Comparison of ENCODE assay signal across 15 cellular contexts in the genomic region with DNA sequence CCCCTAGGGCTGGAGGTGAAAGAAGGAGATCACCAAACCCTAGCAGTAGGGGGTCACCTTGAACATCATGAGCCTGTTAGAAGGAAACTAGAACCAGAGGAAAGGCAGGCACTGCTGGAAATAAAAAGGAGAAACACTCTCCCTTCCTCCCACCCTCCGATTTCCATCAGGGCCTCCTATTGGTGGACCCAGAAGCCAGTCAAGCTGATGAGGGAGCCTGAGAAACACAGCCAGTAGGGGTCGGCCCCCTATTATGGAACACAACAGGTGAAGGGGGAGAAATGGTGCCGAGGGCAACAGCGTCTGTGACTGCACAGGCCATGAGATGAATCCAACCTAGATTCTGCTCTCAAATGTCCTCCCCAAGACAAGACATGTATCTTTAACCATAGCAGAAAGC.
"Had no signal": no experiment of that assay in that cellular context is flagged by ENCODE, and none has a peak within 500 bp of the region (broad histone marks: within the 10 kb centered on the region; RNA-seq: fewer than 3 reads in every experiment).

No MANE protein-coding gene starts in this region.

- H3K4me1 ChIP-seq: breast epithelium, right atrium auricular region, tibial artery, vagina had no signal

- H3K4me3 Mint-ChIP-seq: activated T-cell treated with anti-CD3 and anti-CD28 coated beads, Interleukin-2, amount 50 U/mL, for 4 hours; naive thymus-derived CD4-positive, alpha-beta T cell; stimulated activated effector memory CD8-positive, alpha-beta T cell treated with anti-CD3 and anti-CD28 coated beads, Interleukin-12 subunit alpha, Interleukin-12 subunit beta, amount 100 ng/mL, for 72 hours had no signal

- H3K9me3 ChIP-seq: breast epithelium, right atrium auricular region, tibial artery, vagina had no signal

- H3K36me3 ChIP-seq: breast epithelium, right atrium auricular region, tibial artery, vagina had no signal

- H3K4me3 ChIP-seq: breast epithelium, lung, right atrium auricular region, smooth muscle cell, tibial artery, vagina had no signal

- H3K4me2 ChIP-seq: smooth muscle cell had no signal

- DNase-seq: activated T-cell treated with anti-CD3 and anti-CD28 coated beads, Interleukin-2, amount 50 U/mL, for 4 hours; aorta; hypothalamus; left cardiac atrium; naive thymus-derived CD4-positive, alpha-beta T cell; posterior cingulate gyrus; tibial artery had no signal

- H3K4me1 Mint-ChIP-seq: naive thymus-derived CD4-positive, alpha-beta T cell; stimulated activated effector memory CD8-positive, alpha-beta T cell treated with anti-CD3 and anti-CD28 coated beads, Interleukin-12 subunit alpha, Interleukin-12 subunit beta, amount 100 ng/mL, for 72 hours had no signal

- H3K27me3 ChIP-seq: breast epithelium, right atrium auricular region, vagina had no signal

- H3K27ac Mint-ChIP-seq: naive thymus-derived CD4-positive, alpha-beta T cell; stimulated activated effector memory CD8-positive, alpha-beta T cell treated with anti-CD3 and anti-CD28 coated beads, Interleukin-12 subunit alpha, Interleukin-12 subunit beta, amount 100 ng/mL, for 72 hours had no signal

- H3K27ac ChIP-seq: breast epithelium, right atrium auricular region, tibial artery, vagina had no signal

- ATAC-seq: activated CD4-positive, CD25-positive, alpha-beta regulatory T cell treated with anti-CD3 and anti-CD28 coated beads, Interleukin-2, amount 50 U/mL, for 24 hours; activated T-cell treated with anti-CD3 and anti-CD28 coated beads, Interleukin-2, amount 50 U/mL, for 4 hours; esophagus mucosa; left cardiac atrium; naive thymus-derived CD4-positive, alpha-beta T cell; stimulated activated effector memory CD8-positive, alpha-beta T cell treated with anti-CD3 and anti-CD28 coated beads, Interleukin-12 subunit alpha, Interleukin-12 subunit beta, amount 100 ng/mL, for 72 hours had no signal

- H3K36me3 Mint-ChIP-seq: naive thymus-derived CD4-positive, alpha-beta T cell; stimulated activated effector memory CD8-positive, alpha-beta T cell treated with anti-CD3 and anti-CD28 coated beads, Interleukin-12 subunit alpha, Interleukin-12 subunit beta, amount 100 ng/mL, for 72 hours had no signal

- H3K9me3 Mint-ChIP-seq: activated T-cell treated with anti-CD3 and anti-CD28 coated beads, Interleukin-2, amount 50 U/mL, for 4 hours; naive thymus-derived CD4-positive, alpha-beta T cell; stimulated activated effector memory CD8-positive, alpha-beta T cell treated with anti-CD3 and anti-CD28 coated beads, Interleukin-12 subunit alpha, Interleukin-12 subunit beta, amount 100 ng/mL, for 72 hours had no signal
